8 cellular contexts compared by ENCODE assay signal in the genomic region with DNA sequence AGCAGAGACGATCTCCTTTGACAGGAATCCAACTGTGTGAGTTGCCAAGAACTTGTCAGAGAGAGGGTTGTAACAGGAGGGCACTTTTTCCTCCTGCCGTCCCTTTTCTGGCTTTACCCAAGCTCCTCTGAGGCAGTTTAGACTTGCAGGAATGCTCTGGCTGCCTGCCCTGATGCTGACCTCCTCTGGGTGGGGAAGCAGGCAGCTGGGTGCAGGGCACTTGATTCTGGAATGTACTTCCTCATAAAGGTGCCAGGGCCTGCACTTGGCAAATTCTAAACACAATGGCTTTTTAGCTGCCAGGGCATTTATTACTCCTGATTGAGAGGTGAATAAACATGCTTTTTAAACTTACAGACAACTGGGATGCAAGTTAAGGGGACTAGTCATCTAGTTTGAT.
DNase-seq lines count a peak whose midpoint lies in the region; ATAC-seq lines count a peak whose summit lies in the region.

No MANE protein-coding gene starts in this region.

- intact Hi-C loops in activated T-helper 2 cell treated with anti-CD3 and anti-CD28 coated beads, Interferon-gamma antibody, Interleukin-2, Interleukin-4, amounts not matched to agents 10 μg/mL and 5 μg/mL and 100 μg/mL, durations not matched to agents 14 hours and 24 hours and 36 hours (cut with micrococcal nuclease), result no loop called here

- H3K4me3 Mint-ChIP-seq in activated T-helper 2 cell treated with anti-CD3 and anti-CD28 coated beads, Interferon-gamma antibody, Interleukin-2, Interleukin-4, amounts not matched to agents 10 μg/mL and 5 μg/mL and 100 μg/mL, durations not matched to agents 14 hours and 24 hours and 36 hours (ENCODE audit: low read depth), result no peak overlapping the region

- H3K27ac Mint-ChIP-seq in activated T-helper 2 cell treated with anti-CD3 and anti-CD28 coated beads, Interferon-gamma antibody, Interleukin-2, Interleukin-4, amounts not matched to agents 10 μg/mL and 5 μg/mL and 100 μg/mL, durations not matched to agents 14 hours and 24 hours and 36 hours, result no peak overlapping the region

- no peak for ATAC-seq in GM18909 (IDR thresholded peaks at IDR 0.05; ENCODE audit: poor library complexity, unreplicated experiment)

- no peaks in the 10 kb centered on the region for H3K27me3 Mint-ChIP-seq in activated T-helper 2 cell treated with anti-CD3 and anti-CD28 coated beads, Interferon-gamma antibody, Interleukin-2, Interleukin-4, amounts not matched to agents 10 μg/mL and 5 μg/mL and 100 μg/mL, durations not matched to agents 14 hours and 24 hours and 36 hours (ENCODE audit: low read depth)

- no peaks in the 10 kb centered on the region for H3K4me1 Mint-ChIP-seq in activated T-helper 2 cell treated with anti-CD3 and anti-CD28 coated beads, Interferon-gamma antibody, Interleukin-2, Interleukin-4, amounts not matched to agents 10 μg/mL and 5 μg/mL and 100 μg/mL, durations not matched to agents 14 hours and 24 hours and 36 hours (ENCODE audit: low read depth)

- peak; percentile 47 for DNase-seq in AG20443 (ENCODE audit: low spot score)
- peak; percentile 79 for DNase-seq in NCI-H2029 treated with DMSO at 0.1 percent for 48 hours (lab: John Stamatoyannopoulos, UW)
- DNase-seq in dermis blood vessel endothelial cell, result peak; percentile 74
- peak; percentile 43 to 44 for DNase-seq in lung microvascular endothelial cell (ENCODE audit: low read depth in 2 of 2)
- DNase-seq in NCI-H2107 (lab: John Stamatoyannopoulos, UW), result no peak
- no peak for DNase-seq in activated T-helper 2 cell treated with anti-CD3 and anti-CD28 coated beads, Interferon-gamma antibody, Interleukin-2, Interleukin-4, amounts not matched to agents 10 μg/mL and 5 μg/mL and 100 μg/mL, durations not matched to agents 14 hours and 24 hours and 36 hours (ENCODE audit: low spot score)
- no peak for DNase-seq in NCI-H2081 treated with DMSO at 0.1 percent for 48 hours (lab: John Stamatoyannopoulos, UW)

- H3K9me3 Mint-ChIP-seq in activated T-helper 2 cell treated with anti-CD3 and anti-CD28 coated beads, Interferon-gamma antibody, Interleukin-2, Interleukin-4, amounts not matched to agents 10 μg/mL and 5 μg/mL and 100 μg/mL, durations not matched to agents 14 hours and 24 hours and 36 hours, result no peaks in the 10 kb centered on the region

- no peaks in the 10 kb centered on the region for H3K36me3 Mint-ChIP-seq in activated T-helper 2 cell treated with anti-CD3 and anti-CD28 coated beads, Interferon-gamma antibody, Interleukin-2, Interleukin-4, amounts not matched to agents 10 μg/mL and 5 μg/mL and 100 μg/mL, durations not matched to agents 14 hours and 24 hours and 36 hours (ENCODE audit: low read depth)

Comparison
In these comparisons a context has a peak if more than half of its experiments do, and no peak if none do; other contexts are left out.
1. DNase-seq: peak in AG20443 (single experiment), NCI-H2029 treated with DMSO at 0.1 percent for 48 hours (single experiment), dermis blood vessel endothelial cell (single experiment) and lung microvascular endothelial cell (2 of 2); none in NCI-H2107 (single experiment), activated T-helper 2 cell treated with anti-CD3 and anti-CD28 coated beads, Interferon-gamma antibody, Interleukin-2, Interleukin-4, amounts not matched to agents 10 μg/mL and 5 μg/mL and 100 μg/mL, durations not matched to agents 14 hours and 24 hours and 36 hours (single experiment) and NCI-H2081 treated with DMSO at 0.1 percent for 48 hours (single experiment).